Comparison of ENCODE assay signal across 8 cellular contexts in genomic region chr16:47779201-47780016, GRCh38.
A peak's percentile ranks its signal among the peaks of the same experiment; 100 is the strongest.
DNase-seq lines count a peak whose midpoint lies in the region; ATAC-seq and TF ChIP-seq lines count a peak whose summit lies in the region.

No MANE protein-coding gene starts in this region.

- H3K4me3 Mint-ChIP-seq in activated CD8-positive, alpha-beta T cell treated with anti-CD3 and anti-CD28 coated beads, Interleukin-2, amount 10 ng/mL, durations not matched to agents 7 days and 5 days = peak overlapping the region; percentile 75

- peak; percentile 44 for DNase-seq in GM10266 (ENCODE audit: extremely low spot score)
- DNase-seq in activated CD8-positive, alpha-beta T cell treated with anti-CD3 and anti-CD28 coated beads, Interleukin-2, amount 10 ng/mL, durations not matched to agents 7 days and 5 days = peak; percentile 32
- DNase-seq in islet precursor cell = peak; percentile 57
- DNase-seq in stimulated activated naive CD8-positive, alpha-beta T cell treated with anti-CD3 and anti-CD28 coated beads, Interleukin-15, Interleukin-2, amounts not matched to agents 100 U/mL and 50 U/mL, for 24 hours = peak; percentile 12
- DNase-seq in NCI-H82 treated with DMSO at 0.1 percent for 48 hours (lab: John Stamatoyannopoulos, UW; ENCODE audit: unreplicated experiment) = no peak
- DNase-seq in DMS 273 (lab: John Stamatoyannopoulos, UW; ENCODE audit: unreplicated experiment) = no peak
- no peak for DNase-seq in T-helper 9 cell

- no peaks in the 10 kb centered on the region for H3K9me3 Mint-ChIP-seq in activated CD8-positive, alpha-beta T cell treated with anti-CD3 and anti-CD28 coated beads, Interleukin-2, amount 10 ng/mL, durations not matched to agents 7 days and 5 days (ENCODE audit: insufficient read depth)

- CTCF ChIA-PET in activated CD8-positive, alpha-beta T cell treated with anti-CD3 and anti-CD28 coated beads, Interleukin-2, amount 10 ng/mL, durations not matched to agents 7 days and 5 days (lab: Charles Lee) = no interaction called here

- H3K36me3 Mint-ChIP-seq in activated CD8-positive, alpha-beta T cell treated with anti-CD3 and anti-CD28 coated beads, Interleukin-2, amount 10 ng/mL, durations not matched to agents 7 days and 5 days (ENCODE audit: low read depth) = no peaks in the 10 kb centered on the region

- H3K27ac Mint-ChIP-seq in activated CD8-positive, alpha-beta T cell treated with anti-CD3 and anti-CD28 coated beads, Interleukin-2, amount 10 ng/mL, durations not matched to agents 7 days and 5 days = peak overlapping the region; percentile 90

- TF ChIP-seq CTCF in GM10266 (IDR thresholded peaks at IDR 0.05; ENCODE audit: control insufficient read depth, insufficient read depth, low read depth, missing control alignments) = no peak

- peak; percentile 59 for ATAC-seq in HG03039 (IDR thresholded peaks at IDR 0.05; ENCODE audit: unreplicated experiment)
- ATAC-seq in activated CD8-positive, alpha-beta T cell treated with anti-CD3 and anti-CD28 coated beads, Interleukin-2, amount 10 ng/mL, durations not matched to agents 7 days and 5 days = peak; percentile 71
- peak; percentile 68 for ATAC-seq in stimulated activated naive CD8-positive, alpha-beta T cell treated with anti-CD3 and anti-CD28 coated beads, Interleukin-15, Interleukin-2, amounts not matched to agents 100 U/mL and 50 U/mL, for 24 hours

- peaks cover 10% of the 10 kb centered on the region for H3K4me1 Mint-ChIP-seq in activated CD8-positive, alpha-beta T cell treated with anti-CD3 and anti-CD28 coated beads, Interleukin-2, amount 10 ng/mL, durations not matched to agents 7 days and 5 days (ENCODE audit: low read depth)

- POLR2A ChIA-PET in activated CD8-positive, alpha-beta T cell treated with anti-CD3 and anti-CD28 coated beads, Interleukin-2, amount 10 ng/mL, durations not matched to agents 7 days and 5 days (lab: Charles Lee) = no interaction called here

- peaks cover 4% of the 10 kb centered on the region for H3K27me3 Mint-ChIP-seq in activated CD8-positive, alpha-beta T cell treated with anti-CD3 and anti-CD28 coated beads, Interleukin-2, amount 10 ng/mL, durations not matched to agents 7 days and 5 days (ENCODE audit: low read depth)

Comparison
In these comparisons a context has a peak if more than half of its experiments do, and no peak if none do; other contexts are left out.
1. DNase-seq: peak in GM10266 (single experiment), activated CD8-positive, alpha-beta T cell treated with anti-CD3 and anti-CD28 coated beads, Interleukin-2, amount 10 ng/mL, durations not matched to agents 7 days and 5 days (single experiment), islet precursor cell (single experiment) and stimulated activated naive CD8-positive, alpha-beta T cell treated with anti-CD3 and anti-CD28 coated beads, Interleukin-15, Interleukin-2, amounts not matched to agents 100 U/mL and 50 U/mL, for 24 hours (single experiment); none in NCI-H82 treated with DMSO at 0.1 percent for 48 hours (single experiment), DMS 273 (single experiment) and T-helper 9 cell (single experiment).
2. Peak in every context shown above with its lines, with median percentiles within 50 percentile points of each other: ATAC-seq.